Comparison of ENCODE assay signal across 17 cellular contexts in the genomic region with DNA sequence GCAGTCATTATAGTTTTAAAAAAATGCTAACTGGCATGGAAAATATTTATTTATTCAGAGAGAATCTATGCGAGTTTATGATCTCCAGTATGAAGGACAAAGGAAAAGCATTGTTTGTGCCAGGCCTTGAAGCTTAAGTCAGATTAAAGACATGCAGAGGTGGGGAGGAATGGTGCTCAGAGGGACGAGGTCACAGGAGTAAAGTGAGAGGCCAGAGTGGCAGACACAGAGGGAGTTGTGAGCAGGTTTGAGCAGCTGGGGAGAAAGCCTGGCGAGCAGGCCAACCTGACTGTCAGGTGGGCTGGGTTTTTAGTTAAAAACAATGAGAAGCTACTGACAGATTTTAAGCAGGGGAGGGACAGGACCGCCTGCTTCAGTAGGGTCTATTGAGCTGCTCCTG. TPM values are rescaled to one million over a fixed set of nuclear protein-coding genes. Genes with fewer than 3 reads are reported as not detected.
DNase-seq lines count a peak whose midpoint lies in the region; ATAC-seq, FAIRE-seq and TF ChIP-seq lines count a peak whose summit lies in the region.
"Had no signal": no experiment of that assay in that cellular context is flagged by ENCODE, and none has a peak within 500 bp of the region (broad histone marks: within the 10 kb centered on the region; RNA-seq: fewer than 3 reads in every experiment).

No MANE protein-coding gene starts in this region.

- 85% methylated on average over 4 of the region's 4 CpGs for WGBS in mesenchymal stem cell

- no peak overlapping the region for H2BK5ac ChIP-seq in mesenchymal stem cell (ENCODE audit: low read depth, low read length, poor library complexity, severe bottlenecking)

- no peaks in the 10 kb centered on the region for H3K9me3 ChIP-seq in mesenchymal stem cell (ENCODE audit: control insufficient read depth, low read length)
- no peaks in the 10 kb centered on the region for H3K9me3 ChIP-seq in kidney (ENCODE audit: control insufficient read depth in 1 of 2, low read length in 2 of 2)
- H3K9me3 ChIP-seq: ovary had no signal

- no peaks in the 10 kb centered on the region for H3K9me3 Mint-ChIP-seq in activated T-cell treated with anti-CD3 and anti-CD28 coated beads, Interleukin-2, amount 50 U/mL, for 24 hours
- no peaks in the 10 kb centered on the region for H3K9me3 Mint-ChIP-seq in activated T-helper 17 cell treated with anti-CD3 and anti-CD28 coated beads, Interleukin-2, amount 50 U/mL, for 72 hours
- no peaks in the 10 kb centered on the region for H3K9me3 Mint-ChIP-seq in stimulated activated effector memory CD8-positive, alpha-beta T cell treated with anti-CD3 and anti-CD28 coated beads, Interleukin-12 subunit alpha, Interleukin-12 subunit beta, amount 100 ng/mL, for 72 hours
- H3K9me3 Mint-ChIP-seq in natural killer cell treated with Interleukin-12 subunit alpha and Interleukin-12 subunit beta and Interleukin-15 and Interleukin-18, amount 100 ng/mL, for 72 hours, result no peaks in the 10 kb centered on the region
- H3K9me3 Mint-ChIP-seq: IgD-negative memory B cell had no signal

- H3K4me3 Mint-ChIP-seq in activated T-cell treated with anti-CD3 and anti-CD28 coated beads, Interleukin-2, amount 50 U/mL, for 24 hours, result no peak overlapping the region
- peak overlapping the region; percentile 15 for H3K4me3 Mint-ChIP-seq in activated T-helper 17 cell treated with anti-CD3 and anti-CD28 coated beads, Interleukin-2, amount 50 U/mL, for 72 hours
- no peak overlapping the region for H3K4me3 Mint-ChIP-seq in stimulated activated effector memory CD8-positive, alpha-beta T cell treated with anti-CD3 and anti-CD28 coated beads, Interleukin-12 subunit alpha, Interleukin-12 subunit beta, amount 100 ng/mL, for 72 hours
- H3K4me3 Mint-ChIP-seq in natural killer cell treated with Interleukin-12 subunit alpha and Interleukin-12 subunit beta and Interleukin-15 and Interleukin-18, amount 100 ng/mL, for 72 hours, result no peak overlapping the region

- H2BK15ac ChIP-seq in mesenchymal stem cell (ENCODE audit: low read depth, poor library complexity, severe bottlenecking), result no peak overlapping the region

- H3K14ac ChIP-seq in mesenchymal stem cell (ENCODE audit: low read length in 2 of 2), result peak overlapping the region in 1 of 2 experiments; percentile 83

- no peak overlapping the region for H3K4ac ChIP-seq in mesenchymal stem cell (ENCODE audit: low read depth in 1 of 2, low read length in 2 of 2)

- H3K36me3 ChIP-seq in mesenchymal stem cell (ENCODE audit: control insufficient read depth in 1 of 2, insufficient read depth in 2 of 2, low read depth in 1 of 2, low read length in 2 of 2), result peaks cover 2 to 16% of the 10 kb centered on the region in 2 experiments
- peaks cover 0 to 2% of the 10 kb centered on the region in 2 donors for H3K36me3 ChIP-seq in kidney (ENCODE audit: control insufficient read depth in 1 of 2, insufficient read depth in 2 of 2, low read length in 2 of 2)
- H3K36me3 ChIP-seq: ovary had no signal

- intact Hi-C loops in kidney (cut with DNase I), result no loop called here

- H3K4me3 ChIP-seq in mesenchymal stem cell (ENCODE audit: insufficient read depth in 1 of 2, low read depth in 1 of 2, low read length in 2 of 2), result no peak overlapping the region
- H3K4me3 ChIP-seq in kidney (ENCODE audit: low read length in 2 of 2), result no peak overlapping the region
- H3K4me3 ChIP-seq: ovary had no signal

- H3K4me2 ChIP-seq in mesenchymal stem cell (ENCODE audit: low read length, poor library complexity, severe bottlenecking), result no peak overlapping the region

- no peak overlapping the region for H4K8ac ChIP-seq in mesenchymal stem cell (ENCODE audit: low read length)

- FAIRE-seq in kidney (lab: Jason Lieb, UNC), result no peak
- FAIRE-seq: A204.1 had no signal

- H3K36me3 Mint-ChIP-seq in activated T-cell treated with anti-CD3 and anti-CD28 coated beads, Interleukin-2, amount 50 U/mL, for 24 hours (ENCODE audit: low read depth), result peaks cover 32% of the 10 kb centered on the region
- H3K36me3 Mint-ChIP-seq in activated T-helper 17 cell treated with anti-CD3 and anti-CD28 coated beads, Interleukin-2, amount 50 U/mL, for 72 hours (ENCODE audit: low read depth), result peaks cover 30% of the 10 kb centered on the region
- peaks cover 10% of the 10 kb centered on the region for H3K36me3 Mint-ChIP-seq in stimulated activated effector memory CD8-positive, alpha-beta T cell treated with anti-CD3 and anti-CD28 coated beads, Interleukin-12 subunit alpha, Interleukin-12 subunit beta, amount 100 ng/mL, for 72 hours
- H3K36me3 Mint-ChIP-seq in natural killer cell treated with Interleukin-12 subunit alpha and Interleukin-12 subunit beta and Interleukin-15 and Interleukin-18, amount 100 ng/mL, for 72 hours, result peaks cover 7% of the 10 kb centered on the region

- H2BK120ac ChIP-seq in mesenchymal stem cell (ENCODE audit: low read depth, low read length), result no peak overlapping the region

- peak overlapping the region; percentile 93 for H2AK5ac ChIP-seq in mesenchymal stem cell (ENCODE audit: low read length, severe bottlenecking)

- no peak for DNase-seq in activated T-cell treated with anti-CD3 and anti-CD28 coated beads, Interleukin-2, amount 50 U/mL, for 24 hours
- no peak for DNase-seq in activated T-cell treated with anti-CD3 and anti-CD28 coated beads, Interleukin-2, amount 50 U/mL, for 1 hour
- DNase-seq in mesenchymal stem cell, result no peak
- no peak for DNase-seq in stimulated activated effector memory CD8-positive, alpha-beta T cell treated with anti-CD3 and anti-CD28 coated beads, Interleukin-12 subunit alpha, Interleukin-12 subunit beta, amount 100 ng/mL, for 72 hours (ENCODE audit: low spot score in 2 of 2)
- DNase-seq in natural killer cell treated with Interleukin-12 subunit alpha and Interleukin-12 subunit beta and Interleukin-15 and Interleukin-18, amount 100 ng/mL, for 72 hours (ENCODE audit: low spot score), result no peak
- no peak for DNase-seq in cerebellum (ENCODE audit: low spot score)
- no peak for DNase-seq in kidney
- DNase-seq: activated CD4-positive, alpha-beta T cell treated with anti-CD3 and anti-CD28 coated beads, Interleukin-2, amount 50 U/mL, for 48 hours; activated effector memory CD4-positive, alpha-beta T cell treated with Interleukin-2 at 50 U/mL for 16 hours; EL; HCEC 1CT; NCI-H1092; ovary; substantia nigra had no signal

- peaks cover 12% of the 10 kb centered on the region for H3K4me1 ChIP-seq in mesenchymal stem cell (ENCODE audit: control insufficient read depth, insufficient read depth, low read depth, low read length)
- peaks cover 3 to 6% of the 10 kb centered on the region in 2 donors for H3K4me1 ChIP-seq in kidney (ENCODE audit: control insufficient read depth in 1 of 2, insufficient read depth in 1 of 2, low read depth in 1 of 2, low read length in 2 of 2)

- H3K27ac ChIP-seq in mesenchymal stem cell (ENCODE audit: low read length, poor library complexity, severe bottlenecking) (no peak overlapping the region), kidney (ENCODE audit: low read depth in 2 of 2, low read length in 2 of 2) (no peak overlapping the region)

- H2AFZ ChIP-seq in mesenchymal stem cell (ENCODE audit: low read depth, low read length), result no peak overlapping the region

- H3K23ac ChIP-seq in mesenchymal stem cell (ENCODE audit: low read length in 2 of 2), result no peak overlapping the region

- peak overlapping the region; percentile 32 for H3K27ac Mint-ChIP-seq in activated T-cell treated with anti-CD3 and anti-CD28 coated beads, Interleukin-2, amount 50 U/mL, for 24 hours
- peak overlapping the region; percentile 89 for H3K27ac Mint-ChIP-seq in activated T-helper 17 cell treated with anti-CD3 and anti-CD28 coated beads, Interleukin-2, amount 50 U/mL, for 72 hours
- H3K27ac Mint-ChIP-seq in stimulated activated effector memory CD8-positive, alpha-beta T cell treated with anti-CD3 and anti-CD28 coated beads, Interleukin-12 subunit alpha, Interleukin-12 subunit beta, amount 100 ng/mL, for 72 hours, result peak overlapping the region; percentile 11
- no peak overlapping the region for H3K27ac Mint-ChIP-seq in natural killer cell treated with Interleukin-12 subunit alpha and Interleukin-12 subunit beta and Interleukin-15 and Interleukin-18, amount 100 ng/mL, for 72 hours
- H3K27ac Mint-ChIP-seq: IgD-negative memory B cell had no signal

- no peaks in the 10 kb centered on the region for H3K27me3 Mint-ChIP-seq in activated T-cell treated with anti-CD3 and anti-CD28 coated beads, Interleukin-2, amount 50 U/mL, for 24 hours
- no peaks in the 10 kb centered on the region for H3K27me3 Mint-ChIP-seq in activated T-helper 17 cell treated with anti-CD3 and anti-CD28 coated beads, Interleukin-2, amount 50 U/mL, for 72 hours
- H3K27me3 Mint-ChIP-seq in natural killer cell treated with Interleukin-12 subunit alpha and Interleukin-12 subunit beta and Interleukin-15 and Interleukin-18, amount 100 ng/mL, for 72 hours, result no peaks in the 10 kb centered on the region
- H3K27me3 Mint-ChIP-seq: IgD-negative memory B cell had no signal

- H3K4me1 Mint-ChIP-seq in activated T-cell treated with anti-CD3 and anti-CD28 coated beads, Interleukin-2, amount 50 U/mL, for 24 hours (ENCODE audit: low read depth), result peaks cover 63% of the 10 kb centered on the region
- H3K4me1 Mint-ChIP-seq in activated T-helper 17 cell treated with anti-CD3 and anti-CD28 coated beads, Interleukin-2, amount 50 U/mL, for 72 hours, result peaks cover 28% of the 10 kb centered on the region
- peaks cover 58% of the 10 kb centered on the region for H3K4me1 Mint-ChIP-seq in stimulated activated effector memory CD8-positive, alpha-beta T cell treated with anti-CD3 and anti-CD28 coated beads, Interleukin-12 subunit alpha, Interleukin-12 subunit beta, amount 100 ng/mL, for 72 hours
- peaks cover 31 to 36% of the 10 kb centered on the region in 2 donors for H3K4me1 Mint-ChIP-seq in natural killer cell treated with Interleukin-12 subunit alpha and Interleukin-12 subunit beta and Interleukin-15 and Interleukin-18, amount 100 ng/mL, for 72 hours (ENCODE audit: low read depth in 2 of 2)

- no peak overlapping the region for H4K91ac ChIP-seq in mesenchymal stem cell (ENCODE audit: low read length)

- no peak overlapping the region for H2BK12ac ChIP-seq in mesenchymal stem cell (ENCODE audit: low read length in 2 of 2)

- no peak for TF ChIP-seq CTCF in kidney (IDR thresholded peaks at IDR 0.05; ENCODE audit: borderline replicate concordance, extremely low read depth, insufficient read depth)

- H3K18ac ChIP-seq in mesenchymal stem cell (ENCODE audit: low read depth in 1 of 2, low read length in 2 of 2), result no peak overlapping the region

- H3K9ac ChIP-seq in mesenchymal stem cell (ENCODE audit: low read length), result peak overlapping the region; percentile 28
- H3K9ac ChIP-seq in kidney (ENCODE audit: low read length in 2 of 2), result no peak overlapping the region

- H3K27me3 ChIP-seq in mesenchymal stem cell (ENCODE audit: control insufficient read depth in 1 of 2, insufficient read depth in 1 of 2, low read length in 2 of 2), result no peaks in the 10 kb centered on the region
- H3K27me3 ChIP-seq: ovary had no signal

- peaks cover 33% of the 10 kb centered on the region for H3K79me1 ChIP-seq in mesenchymal stem cell (replicated peaks; ENCODE audit: low read length, poor library complexity, severe bottlenecking)

- no peak for ATAC-seq in activated T-helper 17 cell treated with anti-CD3 and anti-CD28 coated beads, Interleukin-2, amount 50 U/mL, for 72 hours (replicated peaks)
- no peak for ATAC-seq in stimulated activated effector memory CD8-positive, alpha-beta T cell treated with anti-CD3 and anti-CD28 coated beads, Interleukin-12 subunit alpha, Interleukin-12 subunit beta, amount 100 ng/mL, for 72 hours
- ATAC-seq in natural killer cell treated with Interleukin-12 subunit alpha and Interleukin-12 subunit beta and Interleukin-15 and Interleukin-18, amount 100 ng/mL, for 72 hours, result no peak

RNA-seq across cellular contexts. Expression of a gene that starts 6.8 kb away (rescaled TPM):
- total RNA-seq in activated T-helper 17 cell treated with anti-CD3 and anti-CD28 coated beads, Interleukin-2, amount 50 U/mL, for 72 hours, result 10 to 100 TPM; 29.4 to 42.3 TPM
- 45.3 TPM for polyA plus RNA-seq in mesenchymal stem cell (2013, experiment 1 of 2)
- 48.1 TPM for polyA plus RNA-seq in mesenchymal stem cell (2013, experiment 2 of 2)
- total RNA-seq in natural killer cell treated with Interleukin-12 subunit alpha and Interleukin-12 subunit beta and Interleukin-15 and Interleukin-18, amount 100 ng/mL, for 72 hours, result 10 to 100 TPM; 54.9 to 60.8 TPM
- 33.6 TPM for total RNA-seq in cerebellum
- total RNA-seq in kidney, result 77.2 TPM
- 45.6 TPM for polyA plus RNA-seq in kidney (ENCODE audit: insufficient read depth, low read depth, low replicate concordance)

Comparison
In these comparisons a context has a peak if more than half of its experiments do, and no peak if none do; other contexts are left out.
1. H3K27ac Mint-ChIP-seq: peak in activated T-cell treated with anti-CD3 and anti-CD28 coated beads, Interleukin-2, amount 50 U/mL, for 24 hours (single experiment), activated T-helper 17 cell treated with anti-CD3 and anti-CD28 coated beads, Interleukin-2, amount 50 U/mL, for 72 hours (single experiment) and stimulated activated effector memory CD8-positive, alpha-beta T cell treated with anti-CD3 and anti-CD28 coated beads, Interleukin-12 subunit alpha, Interleukin-12 subunit beta, amount 100 ng/mL, for 72 hours (single experiment); none in natural killer cell treated with Interleukin-12 subunit alpha and Interleukin-12 subunit beta and Interleukin-15 and Interleukin-18, amount 100 ng/mL, for 72 hours (0 of 2).